ENCODE assay signal across 9 cellular contexts in the genomic region with DNA sequence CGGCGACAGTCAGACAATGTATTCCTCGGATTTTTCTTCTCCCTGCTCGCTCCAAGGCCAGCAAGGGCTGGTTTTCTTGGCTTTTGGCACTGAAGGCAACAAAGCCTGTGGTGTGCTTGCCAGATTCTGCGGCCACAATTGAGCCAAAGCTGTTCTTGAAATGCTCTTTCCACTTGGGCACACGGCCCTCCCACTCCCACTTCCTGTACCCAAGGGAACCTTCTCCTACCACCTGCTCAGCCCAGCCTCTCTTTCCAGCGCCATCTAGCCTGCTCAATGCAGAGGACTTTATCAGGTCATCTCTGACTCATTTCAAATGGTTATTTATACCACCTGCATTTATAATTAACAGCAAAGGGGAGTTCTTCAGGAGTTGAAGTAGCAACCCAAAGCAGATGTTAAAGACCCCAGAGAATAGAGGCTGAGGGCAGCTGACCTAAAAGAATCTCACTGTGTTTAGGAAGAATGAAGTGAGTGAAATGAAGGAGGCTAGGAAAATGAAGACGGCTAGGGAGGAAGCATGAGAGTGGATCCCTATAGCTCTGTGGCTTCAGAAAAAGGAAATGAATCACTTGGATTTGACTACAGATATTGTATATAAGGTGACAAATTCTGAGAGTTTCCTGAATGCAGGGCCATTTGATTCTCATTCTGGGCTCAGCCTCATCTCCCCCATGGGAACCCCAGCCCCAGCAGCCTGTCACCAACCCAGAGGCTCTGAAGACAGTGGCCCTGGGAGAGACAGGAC.
A peak's percentile ranks its signal among the peaks of the same experiment; 100 is the strongest.
DNase-seq lines count a peak whose midpoint lies in the region; ATAC-seq and TF ChIP-seq lines count a peak whose summit lies in the region.
"Had no signal": no experiment of that assay in that cellular context is flagged by ENCODE, and none has a peak within 500 bp of the region (broad histone marks: within the 10 kb centered on the region; RNA-seq: fewer than 3 reads in every experiment).

No MANE protein-coding gene starts in this region.

- H3K4me2 ChIP-seq in OCI-LY7 (ENCODE audit: low read length): no peak overlapping the region

- peak overlapping the region; percentile 91 for H3K27ac Mint-ChIP-seq in Calu3 (ENCODE audit: unreplicated experiment)
- H3K27ac Mint-ChIP-seq: activated naive CD8-positive, alpha-beta T cell treated with anti-CD3 and anti-CD28 coated beads, Interleukin-2, amount 10 ng/mL, durations not matched to agents 7 days and 5 days had no signal

- no peaks in the 10 kb centered on the region for H3K9me3 ChIP-seq in OCI-LY7 (ENCODE audit: low read length)

- POLR2A ChIA-PET in OCI-LY7 (lab: Charles Lee): no interaction called here

- H3K27ac ChIP-seq in OCI-LY7 (ENCODE audit: low read depth, low read length, poor library complexity, severe bottlenecking): no peak overlapping the region

- peak; percentile 74 for ATAC-seq in GM19395 (IDR thresholded peaks at IDR 0.05; ENCODE audit: unreplicated experiment)
- peak; percentile 70 for ATAC-seq in HG03432 (IDR thresholded peaks at IDR 0.05; ENCODE audit: unreplicated experiment)
- ATAC-seq in esophagus mucosa: no peak

- CTCF ChIA-PET in Calu3 (lab: Charles Lee) (interaction anchor here (1.2 to 1.3 kb wide), 3 partner anchors 10 to 318 kb away, joined by 3 to 5 read pairs (median 3); no protein-coding TSS in a partner anchor), OCI-LY7 (lab: Charles Lee; ENCODE audit: unreplicated experiment) (no interaction called here)

- H3K79me2 ChIP-seq in OCI-LY7 (ENCODE audit: insufficient read depth, low read depth, low read length): no peaks in the 10 kb centered on the region

- DNase-seq in Calu3: peak; percentile 75
- peak; percentile 74 to 89 for DNase-seq in SHP77 (lab: John Stamatoyannopoulos, UW)
- peak; percentile 55 for DNase-seq in kidney epithelial cell (ENCODE audit: low read depth)
- DNase-seq in OCI-LY7 (ENCODE audit: low spot score): no peak
- no peak for DNase-seq in stimulated activated CD4-positive, alpha-beta T cell treated with anti-CD3 and anti-CD28 coated beads, Interleukin-2, amount 100 ng/mL, for 48 hours
- DNase-seq: activated naive CD8-positive, alpha-beta T cell treated with anti-CD3 and anti-CD28 coated beads, Interleukin-2, amount 10 ng/mL, durations not matched to agents 7 days and 5 days had no signal

- no peaks in the 10 kb centered on the region for H3K4me1 ChIP-seq in OCI-LY7 (ENCODE audit: insufficient read depth, low read length, poor library complexity, severe bottlenecking)

- H3K27me3 Mint-ChIP-seq in Calu3 (ENCODE audit: unreplicated experiment): no peaks in the 10 kb centered on the region
- H3K27me3 Mint-ChIP-seq: activated naive CD8-positive, alpha-beta T cell treated with anti-CD3 and anti-CD28 coated beads, Interleukin-2, amount 10 ng/mL, durations not matched to agents 7 days and 5 days had no signal

- H3K36me3 Mint-ChIP-seq in Calu3 (ENCODE audit: insufficient read depth, unreplicated experiment): peaks cover 6% of the 10 kb centered on the region
- H3K36me3 Mint-ChIP-seq: activated naive CD8-positive, alpha-beta T cell treated with anti-CD3 and anti-CD28 coated beads, Interleukin-2, amount 10 ng/mL, durations not matched to agents 7 days and 5 days had no signal

- H3K4me3 Mint-ChIP-seq in Calu3 (ENCODE audit: low read depth, unreplicated experiment): peak overlapping the region; percentile 48
- H3K4me3 Mint-ChIP-seq: activated naive CD8-positive, alpha-beta T cell treated with anti-CD3 and anti-CD28 coated beads, Interleukin-2, amount 10 ng/mL, durations not matched to agents 7 days and 5 days had no signal

- no peaks in the 10 kb centered on the region for H3K9me2 ChIP-seq in OCI-LY7 (ENCODE audit: insufficient read depth, low read length)

- H3K27me3 ChIP-seq in kidney epithelial cell (ENCODE audit: control insufficient read depth, insufficient read depth, low read length): no peaks in the 10 kb centered on the region

- H3K36me3 ChIP-seq in kidney epithelial cell (ENCODE audit: control insufficient read depth, insufficient read depth, low read length) (no peaks in the 10 kb centered on the region), OCI-LY7 (ENCODE audit: insufficient read depth, low read length) (no peaks in the 10 kb centered on the region)

- BruUV-seq in Calu3 (replicated peaks; lab: Mats Ljungman, UMichigan) (no TSS peak), OCI-LY7 (replicated peaks; lab: Mats Ljungman, UMichigan) (no TSS peak)

- intact Hi-C loops in Calu3 (cut with micrococcal nuclease; ENCODE audit: unreplicated experiment) (loop anchor here (5.0 kb wide), 3 partner anchors 144 to 441 kb away; partner anchors contain the start of gene ENC1), OCI-LY7 (cut with micrococcal nuclease; ENCODE audit: unreplicated experiment) (no loop called here)

- H3K4me3 ChIP-seq in kidney epithelial cell (ENCODE audit: low read depth, low read length) (no peak overlapping the region), OCI-LY7 (ENCODE audit: low read depth, low read length, poor library complexity, severe bottlenecking) (no peak overlapping the region)

- H2AFZ ChIP-seq in OCI-LY7 (ENCODE audit: low read length): no peak overlapping the region

- peaks cover 49% of the 10 kb centered on the region for H3K4me1 Mint-ChIP-seq in Calu3 (ENCODE audit: low read depth, unreplicated experiment)

- no peak for TF ChIP-seq CTCF in Calu3 (IDR thresholded peaks at IDR 0.05; ENCODE audit: unreplicated experiment)
- TF ChIP-seq CTCF in kidney epithelial cell (IDR thresholded peaks at IDR 0.05; ENCODE audit: insufficient read depth, low read length, poor library complexity, severe bottlenecking): no peak
- no peak for TF ChIP-seq CTCF in OCI-LY7 (conservative IDR thresholded peaks at IDR 0.05; ENCODE audit: low read length)

- no peaks in the 10 kb centered on the region for H3K9me3 Mint-ChIP-seq in Calu3 (ENCODE audit: low read depth, unreplicated experiment)
- H3K9me3 Mint-ChIP-seq: activated naive CD8-positive, alpha-beta T cell treated with anti-CD3 and anti-CD28 coated beads, Interleukin-2, amount 10 ng/mL, durations not matched to agents 7 days and 5 days had no signal

- no peaks in the 10 kb centered on the region for H4K20me1 ChIP-seq in OCI-LY7 (ENCODE audit: insufficient read depth, low read length)

Comparison
In these comparisons a context has a peak if more than half of its experiments do, and no peak if none do; other contexts are left out.
1. DNase-seq: peak in Calu3 (single experiment), SHP77 (2 of 2) and kidney epithelial cell (single experiment); none in OCI-LY7 (single experiment) and stimulated activated CD4-positive, alpha-beta T cell treated with anti-CD3 and anti-CD28 coated beads, Interleukin-2, amount 100 ng/mL, for 48 hours (0 of 2).